10 cellular contexts compared by ENCODE assay signal in genomic region chr13:50843256-50844043, GRCh38. TPM values are rescaled to one million over a fixed set of nuclear protein-coding genes. Genes with fewer than 3 reads are reported as not detected.
DNase-seq lines count a peak whose midpoint lies in the region; ATAC-seq and TF ChIP-seq lines count a peak whose summit lies in the region.
"Had no signal": no experiment of that assay in that cellular context is flagged by ENCODE, and none has a peak within 500 bp of the region (broad histone marks: within the 10 kb centered on the region; RNA-seq: fewer than 3 reads in every experiment).

Gene DLEU7, minus strand, starts transcription at chr13:50843692. Its CDS starts 46 bp downstream, at chr13:50843646.

- H3K4me3 Mint-ChIP-seq in H9, result peak within 1 kb of the TSS; percentile 68 to 87
- H3K4me3 Mint-ChIP-seq in activated naive CD4-positive, alpha-beta T cell treated with anti-CD3 and anti-CD28 coated beads for 36 hours, result no peak within 1 kb of the TSS
- H3K4me3 Mint-ChIP-seq: central memory CD8-positive, alpha-beta T cell had no signal

- no peaks in the 10 kb centered on the region for H4K20me1 ChIP-seq in H9 (ENCODE audit: control insufficient read depth, insufficient read depth, insufficient read length)

- peak within 1 kb of the TSS; percentile 35 for H3K18ac ChIP-seq in H9 (ENCODE audit: insufficient read length, low read depth, low read length)

- H3K27me3 ChIP-seq in H9 (ENCODE audit: insufficient read depth, low read length), result peaks cover 2% of the 10 kb centered on the region; the same call in 1 of the 2 replicates
- H3K27me3 ChIP-seq in colonic mucosa, result peaks cover 8% of the 10 kb centered on the region
- peaks cover 10% of the 10 kb centered on the region for H3K27me3 ChIP-seq in kidney epithelial cell (ENCODE audit: control insufficient read depth, insufficient read depth, low read length)
- H3K27me3 ChIP-seq in skeletal muscle satellite cell (ENCODE audit: control insufficient read depth, insufficient read depth, low read length), result peaks cover 40% of the 10 kb centered on the region

- H3K79me1 ChIP-seq in H9 (ENCODE audit: insufficient read depth, low read depth, low read length, poor library complexity, severe bottlenecking), result no peaks in the 10 kb centered on the region

- H3K9me3 ChIP-seq in H9 (ENCODE audit: control insufficient read depth, low read depth, low read length) (no peaks in the 10 kb centered on the region), colonic mucosa (no peaks in the 10 kb centered on the region), skeletal muscle satellite cell (replicated peaks; ENCODE audit: low read length) (no peaks in the 10 kb centered on the region)

- H2BK5ac ChIP-seq in H9 (ENCODE audit: insufficient read length, low read length), result no peak within 1 kb of the TSS

- DNase-seq in H9, result peak; percentile 74
- DNase-seq in colonic mucosa, result no peak
- no peak for DNase-seq in kidney epithelial cell (ENCODE audit: low read depth)
- DNase-seq in NCI-H524 treated with DMSO at 0.1 percent for 48 hours (lab: John Stamatoyannopoulos, UW), result no peak
- DNase-seq in cortex of kidney (lab: John Stamatoyannopoulos, UW), result no peak
- DNase-seq in activated naive CD4-positive, alpha-beta T cell treated with anti-CD3 and anti-CD28 coated beads for 36 hours, result no peak
- DNase-seq: activated CD4-positive, alpha-beta T cell treated with anti-CD3 and anti-CD28 coated beads for 4 hours had no signal

- H3K23ac ChIP-seq in H9 (ENCODE audit: insufficient read length, low read depth, low read length), result no peak within 1 kb of the TSS

- H3K27me3 Mint-ChIP-seq in H9 (ENCODE audit: low read depth), result peaks cover 61% of the 10 kb centered on the region
- H3K27me3 Mint-ChIP-seq in activated naive CD4-positive, alpha-beta T cell treated with anti-CD3 and anti-CD28 coated beads for 36 hours (ENCODE audit: low read depth), result peaks cover 17% of the 10 kb centered on the region
- H3K27me3 Mint-ChIP-seq: central memory CD8-positive, alpha-beta T cell had no signal

- H3K36me3 ChIP-seq in colonic mucosa, result no peaks in the 10 kb centered on the region
- H3K36me3 ChIP-seq in kidney epithelial cell (ENCODE audit: control insufficient read depth, insufficient read depth, low read length), result no peaks in the 10 kb centered on the region
- no peaks in the 10 kb centered on the region for H3K36me3 ChIP-seq in skeletal muscle satellite cell (ENCODE audit: insufficient read depth, low read length)

- H2BK12ac ChIP-seq in H9 (ENCODE audit: insufficient read length, low read depth, low read length), result no peak within 1 kb of the TSS

- H3K9me3 Mint-ChIP-seq in H9, result no peaks in the 10 kb centered on the region; a peak in 1 of 5 replicates
- H3K9me3 Mint-ChIP-seq in activated naive CD4-positive, alpha-beta T cell treated with anti-CD3 and anti-CD28 coated beads for 36 hours, result no peaks in the 10 kb centered on the region
- H3K9me3 Mint-ChIP-seq: central memory CD8-positive, alpha-beta T cell had no signal

- TF ChIP-seq CTCF in H9 (conservative IDR thresholded peaks at IDR 0.05) (no peak), colonic mucosa (IDR thresholded peaks at IDR 0.05) (no peak), kidney epithelial cell (IDR thresholded peaks at IDR 0.05; ENCODE audit: insufficient read depth, low read length, poor library complexity, severe bottlenecking) (no peak)

- H3K27ac Mint-ChIP-seq in H9, result peak within 1 kb of the TSS in 1 of 3 experiments; percentile 86; a peak in 1 of 7 replicates
- H3K27ac Mint-ChIP-seq in activated naive CD4-positive, alpha-beta T cell treated with anti-CD3 and anti-CD28 coated beads for 36 hours, result no peak within 1 kb of the TSS

- peaks cover 0 to 7% (median 0%) of the 10 kb centered on the region in 3 experiments; a peak in 3 of 7 replicates for H3K36me3 Mint-ChIP-seq in H9 (ENCODE audit: insufficient read depth in 1 of 3, low read depth in 3 of 3)
- H3K36me3 Mint-ChIP-seq in activated naive CD4-positive, alpha-beta T cell treated with anti-CD3 and anti-CD28 coated beads for 36 hours (ENCODE audit: low read depth), result no peaks in the 10 kb centered on the region

- H2BK20ac ChIP-seq in H9 (ENCODE audit: low read depth, low read length, poor library complexity, severe bottlenecking), result no peak within 1 kb of the TSS

- H3K79me2 ChIP-seq in H9 (ENCODE audit: insufficient read depth, low read length), result no peaks in the 10 kb centered on the region

- H2AFZ ChIP-seq in H9 (ENCODE audit: low read length), result peak within 1 kb of the TSS; percentile 9

- no CpG with 5 or more reads among the region's 78 CpGs for WGBS in H9 (ENCODE audit: extremely low coverage, insufficient read length, low lambda C conversion rate)

- no peak for ATAC-seq in GM21723 (IDR thresholded peaks at IDR 0.05; ENCODE audit: unreplicated experiment)

- H3K14ac ChIP-seq in H9 (ENCODE audit: insufficient read depth, low read length), result peak within 1 kb of the TSS; percentile 62

- H3K4me3 ChIP-seq in colonic mucosa (peak within 1 kb of the TSS; percentile 28), kidney epithelial cell (ENCODE audit: low read depth, low read length) (peak within 1 kb of the TSS; percentile 24), skeletal muscle satellite cell (ENCODE audit: low read length) (peak within 1 kb of the TSS; percentile 57)

- H3K23me2 ChIP-seq in H9 (ENCODE audit: insufficient read length, low read depth, low read length, poor library complexity, severe bottlenecking), result peaks cover 11% of the 10 kb centered on the region

- no peak within 1 kb of the TSS for H4K8ac ChIP-seq in H9 (replicated peaks; ENCODE audit: insufficient read length, low read depth, low read length)

- no peak within 1 kb of the TSS for H3K4ac ChIP-seq in H9 (ENCODE audit: low read depth, low read length)

- H3K9ac ChIP-seq in H9 (ENCODE audit: extremely low read depth, insufficient read length, low read length) (peak within 1 kb of the TSS; percentile 3), colonic mucosa (ENCODE audit: low read depth in 2 of 2, low read length in 2 of 2) (peak within 1 kb of the TSS in 1 of 2 donors; percentile 28), skeletal muscle satellite cell (ENCODE audit: low read depth, low read length) (no peak within 1 kb of the TSS)

- no peak within 1 kb of the TSS for H2AK5ac ChIP-seq in H9 (ENCODE audit: insufficient read length, low read length)

- no peak within 1 kb of the TSS for H2BK120ac ChIP-seq in H9 (ENCODE audit: low read depth, low read length, poor library complexity, severe bottlenecking)

- no peak within 1 kb of the TSS for H3K56ac ChIP-seq in H9 (ENCODE audit: insufficient read length, low read depth, low read length)

- CTCF ChIA-PET in activated naive CD4-positive, alpha-beta T cell treated with anti-CD3 and anti-CD28 coated beads for 36 hours (lab: Charles Lee), result interaction anchor here (1.6 kb wide), 1 partner anchor 49 kb away, joined by 10 read pairs; no protein-coding TSS in a partner anchor

- H3K4me1 Mint-ChIP-seq in H9, result peaks cover 19 to 22% of the 10 kb centered on the region in 2 experiments
- H3K4me1 Mint-ChIP-seq in activated naive CD4-positive, alpha-beta T cell treated with anti-CD3 and anti-CD28 coated beads for 36 hours (ENCODE audit: low read depth), result peaks cover 16% of the 10 kb centered on the region

- no peak within 1 kb of the TSS for H4K5ac ChIP-seq in H9 (ENCODE audit: insufficient read length, low read depth, low read length)

- no peak within 1 kb of the TSS for H4K91ac ChIP-seq in H9 (ENCODE audit: insufficient read length, low read depth, low read length)

- H3K27ac ChIP-seq in H9 (ENCODE audit: insufficient read length, low read depth, low read length) (no peak within 1 kb of the TSS), colonic mucosa (no peak within 1 kb of the TSS)

- H2BK15ac ChIP-seq in H9 (ENCODE audit: low read depth, low read length), result no peak within 1 kb of the TSS

- H3K4me1 ChIP-seq in H9 (ENCODE audit: insufficient read depth, low read length) (peaks cover 4% of the 10 kb centered on the region; the same call in 1 of the 2 replicates), colonic mucosa (no peaks in the 10 kb centered on the region), skeletal muscle satellite cell (ENCODE audit: control insufficient read depth, insufficient read depth, low read length) (peaks cover 18% of the 10 kb centered on the region)

- no peak within 1 kb of the TSS for H3T11ph ChIP-seq in H9 (ENCODE audit: low read length)

- intact Hi-C loops in colonic mucosa (cut with DNase I), result no loop called here
- intact Hi-C loops in activated naive CD4-positive, alpha-beta T cell treated with anti-CD3 and anti-CD28 coated beads for 36 hours (cut with micrococcal nuclease), result no loop called here

- H3K4me2 ChIP-seq in H9 (ENCODE audit: insufficient read depth, insufficient read length, low read length) (peak within 1 kb of the TSS; percentile 69), skeletal muscle satellite cell (ENCODE audit: low read length) (peak within 1 kb of the TSS; percentile 75)

RNA-seq across cellular contexts. Expression of gene DLEU7, which starts in this region (rescaled TPM):
- total RNA-seq in H9 (2021) (1.5 and 1.8 TPM in 2 replicates), colonic mucosa (under 1 TPM in 1 of 2 donors, not detected in 1; 0.11 TPM), kidney epithelial cell (not detected in 2 replicates)
- not detected in 2 replicates for total RNA-seq in skeletal muscle satellite cell (2012; rRNA removed)
- not detected for total RNA-seq in activated naive CD4-positive, alpha-beta T cell treated with anti-CD3 and anti-CD28 coated beads for 36 hours
